ENCODE assay signal across 22 cellular contexts in genomic region chr10:77508076-77508475, GRCh38.
DNase-seq lines count a peak whose midpoint lies in the region; ATAC-seq, FAIRE-seq and TF ChIP-seq lines count a peak whose summit lies in the region.
"Had no signal": no experiment of that assay in that cellular context is flagged by ENCODE, and none has a peak within 500 bp of the region (broad histone marks: within the 10 kb centered on the region; RNA-seq: fewer than 3 reads in every experiment).

No MANE protein-coding gene starts in this region.

- H3K4me3 Mint-ChIP-seq in naive thymus-derived CD4-positive, alpha-beta T cell: no peak overlapping the region
- H3K4me3 Mint-ChIP-seq: CD4-positive, CD25-positive, alpha-beta regulatory T cell; CD8-positive, alpha-beta memory T cell; IgD-negative memory B cell had no signal

- POLR2A ChIA-PET in A549 (lab: Yijun Ruan, JAX): no interaction called here
- POLR2A ChIA-PET in naive thymus-derived CD4-positive, alpha-beta T cell (lab: Charles Lee): no interaction called here

- peaks cover 0 to 5% (median 0%) of the 10 kb centered on the region in 11 donors for H3K9me3 Mint-ChIP-seq in naive thymus-derived CD4-positive, alpha-beta T cell
- H3K9me3 Mint-ChIP-seq: IgD-negative memory B cell had no signal

- no peak for TF ChIP-seq CTCF in A549 (IDR thresholded peaks at IDR 0.05)
- TF ChIP-seq CTCF in C4-2B (conservative IDR thresholded peaks at IDR 0.05): no peak

- no peak for TF ChIP-seq POLR2A in A549 (IDR thresholded peaks at IDR 0.05; ENCODE audit: low read length)

- H3K27me3 ChIP-seq in naive thymus-derived CD4-positive, alpha-beta T cell (ENCODE audit: control insufficient read depth in 2 of 2, insufficient read depth in 2 of 2, low read length in 2 of 2): no peaks in the 10 kb centered on the region

- H3K4me2 ChIP-seq in A549: no peak overlapping the region

- H3K4me3 ChIP-seq in A549: no peak overlapping the region
- H3K4me3 ChIP-seq in naive thymus-derived CD4-positive, alpha-beta T cell (ENCODE audit: low read length): no peak overlapping the region
- H3K4me3 ChIP-seq: GM12878, GM23248, HAP-1 had no signal

- ATAC-seq in A549 (no peak), GM19351 (IDR thresholded peaks at IDR 0.05; ENCODE audit: unreplicated experiment) (no peak)
- ATAC-seq in naive thymus-derived CD4-positive, alpha-beta T cell: no peak
- ATAC-seq: GM12878 had no signal

- CTCF ChIA-PET in A549 (lab: Yijun Ruan, JAX): interaction anchor here (0.9 to 3.8 kb wide), 4 partner anchors 50 to 334 kb away, joined by 3 to 9 read pairs (median 5); no protein-coding TSS in a partner anchor
- CTCF ChIA-PET in naive thymus-derived CD4-positive, alpha-beta T cell (lab: Charles Lee): no interaction called here

- no peaks in the 10 kb centered on the region for H3K36me3 ChIP-seq in naive thymus-derived CD4-positive, alpha-beta T cell (ENCODE audit: control insufficient read depth in 2 of 3, insufficient read depth in 3 of 3, low read length in 3 of 3)
- H3K36me3 ChIP-seq: HAP-1 had no signal

- H3K4me1 ChIP-seq in A549: peaks cover 56% of the 10 kb centered on the region
- H3K4me1 ChIP-seq in naive thymus-derived CD4-positive, alpha-beta T cell (ENCODE audit: control insufficient read depth in 2 of 2, insufficient read depth in 2 of 2, low read length in 2 of 2): no peaks in the 10 kb centered on the region
- H3K4me1 ChIP-seq: HAP-1 had no signal

- no peak overlapping the region for H3K27ac Mint-ChIP-seq in naive thymus-derived CD4-positive, alpha-beta T cell
- H3K27ac Mint-ChIP-seq: CD8-positive, alpha-beta memory T cell; IgD-negative memory B cell had no signal

- peaks cover under 1 to 45% (median 4%) of the 10 kb centered on the region in 5 donors for H3K27me3 Mint-ChIP-seq in naive thymus-derived CD4-positive, alpha-beta T cell

- WGBS in A549 (ENCODE audit: missing lambda C conversion rate): 95% methylated on average over 7 of the region's 7 CpGs

- FAIRE-seq in A549 (lab: Jason Lieb, UNC) (no peak), RCC 7860 (lab: Jason Lieb, UNC) (peak; percentile 92)
- FAIRE-seq: A204.1, GM12878, HTR-8/SVneo had no signal

- no peaks in the 10 kb centered on the region for H3K36me3 Mint-ChIP-seq in naive thymus-derived CD4-positive, alpha-beta T cell
- H3K36me3 Mint-ChIP-seq: CD4-positive, CD25-positive, alpha-beta regulatory T cell; CD8-positive, alpha-beta memory T cell; IgD-negative memory B cell had no signal

- no peak for TF ChIP-seq EP300 in A549 (IDR thresholded peaks at IDR 0.05)

- H3K4me1 Mint-ChIP-seq in naive thymus-derived CD4-positive, alpha-beta T cell: no peaks in the 10 kb centered on the region
- H3K4me1 Mint-ChIP-seq: CD4-positive, CD25-positive, alpha-beta regulatory T cell; CD8-positive, alpha-beta memory T cell; IgD-negative memory B cell had no signal

- TF ChIP-seq RAD21 in A549 (conservative IDR thresholded peaks at IDR 0.05 in 1 of 2, IDR thresholded peaks at IDR 0.05 in 1 of 2): no peak

- DNase-seq in A549 (ENCODE audit: low read depth in 1 of 2, low spot score in 1 of 2) (no peak), RCC 7860 (ENCODE audit: low spot score) (peak; percentile 56), left kidney (ENCODE audit: low read depth, low spot score) (peak; percentile 51), posterior cingulate gyrus (no peak)
- DNase-seq in naive thymus-derived CD4-positive, alpha-beta T cell: no peak
- no peak for DNase-seq in activated CD4-positive, alpha-beta T cell treated with anti-CD3 and anti-CD28 coated beads, Interleukin-2, amount 50 U/mL, for 4 hours
- DNase-seq: AML-193; CD4-positive, CD25-positive, alpha-beta regulatory T cell; CD8-positive, alpha-beta memory T cell; COR-L47; DMS 273 treated with DMSO at 0.1 percent for 48 hours; DMS53; DND-41; GM23248; KBM-7 had no signal

- intact Hi-C loops in posterior cingulate gyrus (cut with DNase I): no loop called here
- intact Hi-C loops in naive thymus-derived CD4-positive, alpha-beta T cell (cut with micrococcal nuclease): no loop called here

- peak overlapping the region; percentile 29 to 69; a peak in 2 of 6 replicates for H3K27ac ChIP-seq in A549
- peak overlapping the region; percentile 84 for H3K27ac ChIP-seq in C4-2B
- H3K27ac ChIP-seq in naive thymus-derived CD4-positive, alpha-beta T cell (ENCODE audit: low read depth, low read length): no peak overlapping the region
- H3K27ac ChIP-seq: GM23248 had no signal

- H3K9me3 ChIP-seq in A549: no peaks in the 10 kb centered on the region
- no peaks in the 10 kb centered on the region for H3K9me3 ChIP-seq in naive thymus-derived CD4-positive, alpha-beta T cell (ENCODE audit: control insufficient read depth in 2 of 3, low read length in 3 of 3)
- H3K9me3 ChIP-seq: HAP-1 had no signal

TF ChIP-seq in A549, 52 proteins besides CTCF, POLR2A, EP300 and RAD21:
- TF ChIP-seq CBX8 (IDR thresholded peaks at IDR 0.05) (no peak), HDAC2 (IDR thresholded peaks at IDR 0.05) (no peak), CBX2 (IDR thresholded peaks at IDR 0.05; ENCODE audit: borderline replicate concordance, low read depth) (no peak), ESRRA (IDR thresholded peaks at IDR 0.05; ENCODE audit: borderline replicate concordance, low read length) (no peak), TP53 (CRISPR knock-in tag; IDR thresholded peaks at IDR 0.05) (no peak), ZSCAN20 (CRISPR knock-in tag; IDR thresholded peaks at IDR 0.05) (no peak), NFE2L2 (conservative IDR thresholded peaks at IDR 0.05; ENCODE audit: low read length) (no peak), MAZ (IDR thresholded peaks at IDR 0.05; ENCODE audit: borderline replicate concordance, low read depth, low read length) (no peak), SMC3 (IDR thresholded peaks at IDR 0.05) (no peak), RCOR1 (IDR thresholded peaks at IDR 0.05; ENCODE audit: low read depth, low read length) (no peak), FOSL2 (IDR thresholded peaks at IDR 0.05) (no peak), FOSL2 (CRISPR knock-in tag; IDR thresholded peaks at IDR 0.05) (no peak), HOXB5 (CRISPR knock-in tag; IDR thresholded peaks at IDR 0.05) (no peak)
- TF ChIP-seq, protein P1, sequence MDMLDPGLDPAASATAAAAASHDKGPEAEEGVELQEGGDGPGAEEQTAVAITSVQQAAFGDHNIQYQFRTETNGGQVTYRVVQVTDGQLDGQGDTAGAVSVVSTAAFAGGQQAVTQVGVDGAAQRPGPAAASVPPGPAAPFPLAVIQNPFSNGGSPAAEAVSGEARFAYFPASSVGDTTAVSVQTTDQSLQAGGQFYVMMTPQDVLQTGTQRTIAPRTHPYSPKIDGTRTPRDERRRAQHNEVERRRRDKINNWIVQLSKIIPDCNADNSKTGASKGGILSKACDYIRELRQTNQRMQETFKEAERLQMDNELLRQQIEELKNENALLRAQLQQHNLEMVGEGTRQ (IDR thresholded peaks at IDR 0.05): no peak

Comparison
In these comparisons a context has a peak if more than half of its experiments do, and no peak if none do; other contexts are left out.
1. DNase-seq: peak in RCC 7860 (single experiment) and left kidney (single experiment); none in A549 (0 of 2), posterior cingulate gyrus (0 of 10), naive thymus-derived CD4-positive, alpha-beta T cell (0 of 9) and activated CD4-positive, alpha-beta T cell treated with anti-CD3 and anti-CD28 coated beads, Interleukin-2, amount 50 U/mL, for 4 hours (0 of 2).